In the genomic region with DNA sequence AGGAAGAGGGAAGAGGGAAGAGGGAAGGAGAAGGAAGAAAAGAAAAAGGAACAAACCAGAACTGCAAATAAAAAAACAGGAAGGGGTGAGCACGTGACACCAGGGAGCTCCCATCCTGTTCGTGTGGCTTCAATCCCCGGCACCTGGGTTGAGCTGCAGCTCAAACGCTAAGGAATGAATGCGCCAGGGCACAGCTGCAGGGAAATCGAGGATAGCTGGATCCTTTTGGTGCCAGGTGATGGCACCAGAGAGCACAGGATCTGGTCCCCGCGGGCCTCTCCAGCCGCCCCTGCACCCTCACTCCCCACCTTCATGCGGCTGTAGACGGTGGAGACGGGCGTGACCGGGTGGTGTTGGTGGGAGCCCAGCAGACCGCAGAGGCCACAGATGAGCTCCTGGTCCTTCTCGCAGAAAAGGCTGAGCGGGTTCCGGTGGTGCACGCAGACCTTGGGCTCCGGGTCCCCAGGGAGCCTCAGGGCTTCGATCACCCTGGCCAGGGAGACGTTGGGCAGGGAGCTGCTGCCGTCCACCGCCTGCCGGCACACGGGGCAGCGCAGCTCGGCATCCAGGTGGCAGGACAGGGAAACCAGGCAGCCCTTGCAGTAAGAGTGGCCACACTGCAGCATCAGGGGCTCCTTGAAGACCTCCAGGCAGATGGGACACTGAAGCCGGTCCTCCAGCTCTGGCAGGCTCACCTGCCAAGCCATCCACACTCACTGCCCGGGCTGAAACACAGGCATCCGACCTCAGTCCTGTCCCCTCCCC, we compare ENCODE assay signal across 9 cellular contexts. TPM values are rescaled to one million over a fixed set of nuclear protein-coding genes. Genes with fewer than 3 reads are reported as not detected.
DNase-seq lines count a peak whose midpoint lies in the region; ATAC-seq and TF ChIP-seq lines count a peak whose summit lies in the region.
"Not testable (repeated sequence)": the region's sequence is repeated elsewhere in the genome, so short reads cannot be mapped to it uniquely, and the experiment has no call there.
"Had no signal": no experiment of that assay in that cellular context is flagged by ENCODE, and none has a peak within 500 bp of the region (broad histone marks: within the 10 kb centered on the region; RNA-seq: fewer than 3 reads in every experiment).

No MANE protein-coding gene starts in this region.

- not testable (repeated sequence) for H3K27me3 ChIP-seq in SJSA1 (replicated peaks); esophagus muscularis mucosa

- intact Hi-C loops in esophagus muscularis mucosa (cut with DNase I) = not testable (repeated sequence)

- WGBS in esophagus muscularis mucosa = 6% methylated on average over 7 of the region's 31 CpGs

- H3K27me3 Mint-ChIP-seq in activated T-helper 17 cell treated with anti-CD3 and anti-CD28 coated beads, Interleukin-2, amount 50 U/mL, for 72 hours; mesothelial cell of epicardium (ENCODE audit: low read depth): not testable (repeated sequence)

- H3K36me3 Mint-ChIP-seq in activated T-helper 17 cell treated with anti-CD3 and anti-CD28 coated beads, Interleukin-2, amount 50 U/mL, for 72 hours (ENCODE audit: low read depth); mesothelial cell of epicardium: not testable (repeated sequence)

- H3K27ac Mint-ChIP-seq in activated T-helper 17 cell treated with anti-CD3 and anti-CD28 coated beads, Interleukin-2, amount 50 U/mL, for 72 hours = peak overlapping the region; percentile 83
- H3K27ac Mint-ChIP-seq in mesothelial cell of epicardium = not testable (repeated sequence)

- H3K4me3 Mint-ChIP-seq in activated T-helper 17 cell treated with anti-CD3 and anti-CD28 coated beads, Interleukin-2, amount 50 U/mL, for 72 hours = peak overlapping the region; percentile 71
- peak overlapping the region; percentile 26 for H3K4me3 Mint-ChIP-seq in mesothelial cell of epicardium

- not testable (repeated sequence) for H3K36me3 ChIP-seq in SJSA1, esophagus muscularis mucosa

- TF ChIP-seq POLR2A in esophagus muscularis mucosa (IDR thresholded peaks at IDR 0.05; ENCODE audit: low read depth) = not testable (repeated sequence)

- not testable (repeated sequence) for H3K4me3 ChIP-seq in SJSA1
- peak overlapping the region in 3 of 4 donors; percentile 12 to 33 (median 33) for H3K4me3 ChIP-seq in esophagus muscularis mucosa

- TF ChIP-seq CTCF in C4-2B (conservative IDR thresholded peaks at IDR 0.05) = peak; percentile 74
- TF ChIP-seq CTCF in esophagus muscularis mucosa (IDR thresholded peaks at IDR 0.05) = peak; percentile 36 to 51 (median 41)
- TF ChIP-seq CTCF in mesothelial cell of epicardium (IDR thresholded peaks at IDR 0.05; ENCODE audit: unreplicated experiment) = peak; percentile 36

- not testable (repeated sequence) for H3K4me1 ChIP-seq in SJSA1 (replicated peaks)
- H3K4me1 ChIP-seq in esophagus muscularis mucosa = peaks cover 0 to 11% (median 10%) of the 10 kb centered on the region in 4 donors

- H3K27ac ChIP-seq in C4-2B; SJSA1; esophagus muscularis mucosa (replicated peaks in 1 of 4): not testable (repeated sequence)

- not testable (repeated sequence) for H3K9me3 Mint-ChIP-seq in activated T-helper 17 cell treated with anti-CD3 and anti-CD28 coated beads, Interleukin-2, amount 50 U/mL, for 72 hours; mesothelial cell of epicardium

- peak; percentile 67 for ATAC-seq in GM21825 (IDR thresholded peaks at IDR 0.05; ENCODE audit: unreplicated experiment)
- ATAC-seq in activated T-helper 17 cell treated with anti-CD3 and anti-CD28 coated beads, Interleukin-2, amount 50 U/mL, for 72 hours (replicated peaks) = peak; percentile 87

- not testable (repeated sequence) for H3K9me3 ChIP-seq in SJSA1 (replicated peaks); esophagus muscularis mucosa

- not testable (repeated sequence) for H3K4me1 Mint-ChIP-seq in activated T-helper 17 cell treated with anti-CD3 and anti-CD28 coated beads, Interleukin-2, amount 50 U/mL, for 72 hours; mesothelial cell of epicardium

- DNase-seq in NCI-H1105 treated with DMSO at 0.1 percent for 48 hours (lab: John Stamatoyannopoulos, UW) = peak; percentile 4
- peak; percentile 21 to 54 for DNase-seq in SJSA1 (ENCODE audit: low read depth in 1 of 2, low spot score in 2 of 2)
- DNase-seq in esophagus muscularis mucosa (ENCODE audit: extremely low spot score) = not testable (repeated sequence)
- DNase-seq in mesothelial cell of epicardium (ENCODE audit: low spot score in 2 of 2, unreplicated experiment in 2 of 2) = peak in 1 of 2 experiments; percentile 62
- DNase-seq in stimulated activated CD4-positive, alpha-beta T cell treated with anti-CD3 and anti-CD28 coated beads, TNF-alpha, amount 100 ng/mL, for 4 hours (ENCODE audit: low read depth in 3 of 3) = peak; percentile 15 to 28 (median 20)

- not testable (repeated sequence) for TF ChIP-seq EP300 in esophagus muscularis mucosa (IDR thresholded peaks at IDR 0.05)

RNA-seq across cellular contexts. Expression of a gene that starts 3.6 kb away (rescaled TPM):
- total RNA-seq in SJSA1 (2014; rRNA removed; shearing (Covaris generic)) = not detected in 2 replicates
- not detected for total RNA-seq in activated T-helper 17 cell treated with anti-CD3 and anti-CD28 coated beads, Interleukin-2, amount 50 U/mL, for 72 hours
- total RNA-seq in esophagus muscularis mucosa (under 1 TPM in 2 of 4 donors, not detected in 2; 0.39 to 0.42 TPM), mesothelial cell of epicardium (not detected in 3 replicates)

RNA-seq across cellular contexts. Expression of a gene that starts 3.7 kb away (rescaled TPM):
- not detected in 2 replicates for total RNA-seq in SJSA1 (2014; rRNA removed; shearing (Covaris generic))
- total RNA-seq in activated T-helper 17 cell treated with anti-CD3 and anti-CD28 coated beads, Interleukin-2, amount 50 U/mL, for 72 hours = not detected
- total RNA-seq in esophagus muscularis mucosa = not detected
- not detected in 3 replicates for total RNA-seq in mesothelial cell of epicardium
- total RNA-seq: mesenteric fat pad had no signal

RNA-seq across cellular contexts. Expression of a gene that starts 15.6 kb away (rescaled TPM):
- 46.3 and 64.0 TPM in 2 replicates for total RNA-seq in SJSA1 (2014; rRNA removed; shearing (Covaris generic))
- total RNA-seq in activated T-helper 17 cell treated with anti-CD3 and anti-CD28 coated beads, Interleukin-2, amount 50 U/mL, for 72 hours = 10 to 100 TPM; 32.2 to 48.4 TPM
- total RNA-seq in esophagus muscularis mucosa = 10 to 100 TPM; 21.6 to 31.5 (median 27.1) TPM
- total RNA-seq in mesothelial cell of epicardium = 18.6 to 20.5 TPM (median 19.8 TPM) in 3 replicates
